In the genomic region with DNA sequence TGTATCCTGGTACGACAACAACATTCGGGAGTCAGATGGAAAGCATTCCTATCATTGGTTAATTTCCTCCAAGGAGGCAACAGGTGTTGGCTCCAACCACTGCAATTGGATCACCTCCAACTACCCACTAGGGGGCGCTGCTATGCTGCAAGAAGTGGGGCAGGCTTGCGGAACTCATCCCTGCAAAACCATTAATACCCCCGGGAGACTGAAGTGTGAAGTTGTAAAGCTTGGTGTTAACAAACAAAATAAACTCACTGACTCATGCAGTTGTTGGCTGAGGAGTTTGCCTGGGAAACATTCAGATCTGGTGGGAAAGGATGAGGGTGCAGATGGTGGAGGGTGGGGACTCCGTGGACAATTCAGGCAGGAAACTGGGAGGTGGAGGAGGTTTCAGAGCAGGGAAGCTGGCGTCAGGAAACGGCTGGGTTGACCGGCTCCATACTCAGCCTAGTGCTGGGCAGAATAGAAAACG, we compare ENCODE assay signal across 8 cellular contexts.
DNase-seq lines count a peak whose midpoint lies in the region; ATAC-seq and TF ChIP-seq lines count a peak whose summit lies in the region.

No MANE protein-coding gene starts in this region.

- H3F3A ChIP-seq in PC-9 (ENCODE audit: insufficient read depth, low read depth) = no peaks in the 10 kb centered on the region

- H3K4me1 Mint-ChIP-seq in Calu3 (ENCODE audit: low read depth, unreplicated experiment) = no peaks in the 10 kb centered on the region
- H3K4me1 Mint-ChIP-seq in activated naive CD8-positive, alpha-beta T cell treated with anti-CD3 and anti-CD28 coated beads for 36 hours = no peaks in the 10 kb centered on the region

- no peaks in the 10 kb centered on the region for H3K36me3 Mint-ChIP-seq in Calu3 (ENCODE audit: insufficient read depth, unreplicated experiment)
- H3K36me3 Mint-ChIP-seq in activated naive CD8-positive, alpha-beta T cell treated with anti-CD3 and anti-CD28 coated beads for 36 hours = no peaks in the 10 kb centered on the region

- no peak overlapping the region for H2AFZ ChIP-seq in PC-9

- H3K9ac ChIP-seq in HUES6 (ENCODE audit: low read length) = no peak overlapping the region

- peak; percentile 88 for TF ChIP-seq CTCF in Calu3 (IDR thresholded peaks at IDR 0.05; ENCODE audit: unreplicated experiment)
- peak; percentile 82 for TF ChIP-seq CTCF in PC-9 (conservative IDR thresholded peaks at IDR 0.05)
- TF ChIP-seq CTCF in prostate gland (IDR thresholded peaks at IDR 0.05) = peak; percentile 60 to 81 (median 64)

- CTCF ChIA-PET in Calu3 (lab: Charles Lee) = interaction anchor here (0.8 to 2.0 kb wide), 4 partner anchors 37 to 161 kb away, joined by 3 to 13 read pairs (median 8); no protein-coding TSS in a partner anchor
- CTCF ChIA-PET in PC-9 (lab: Charles Lee) = interaction anchor here (0.6 to 0.7 kb wide), 2 partner anchors 49 to 110 kb away, joined by 3 to 6 read pairs; no protein-coding TSS in a partner anchor

- intact Hi-C loops in Calu3 (cut with micrococcal nuclease; ENCODE audit: unreplicated experiment) (loop anchor here (1.0 to 5.0 kb wide), 3 partner anchors 78 to 533 kb away; no protein-coding TSS in a partner anchor), PC-9 (cut with micrococcal nuclease; ENCODE audit: unreplicated experiment) (loop anchor here (5.0 kb wide), 2 partner anchors 163 to 538 kb away; no protein-coding TSS in a partner anchor), cardiac septum (cut with DNase I) (loop anchor here (5.0 to 10.0 kb wide), 3 partner anchors 73 to 536 kb away; no protein-coding TSS in a partner anchor), prostate gland (cut with DNase I) (loop anchor here (5.0 to 10.0 kb wide), 2 partner anchors 166 to 222 kb away; no protein-coding TSS in a partner anchor)

- H3K79me2 ChIP-seq in PC-9 (ENCODE audit: low read depth) = no peaks in the 10 kb centered on the region

- H3K9me2 ChIP-seq in PC-9 (ENCODE audit: insufficient read depth) = no peaks in the 10 kb centered on the region

- TF ChIP-seq POLR2A in prostate gland (IDR thresholded peaks at IDR 0.05) = no peak

- no peaks in the 10 kb centered on the region for H3K9me3 Mint-ChIP-seq in Calu3 (ENCODE audit: low read depth, unreplicated experiment)
- no peaks in the 10 kb centered on the region for H3K9me3 Mint-ChIP-seq in activated naive CD8-positive, alpha-beta T cell treated with anti-CD3 and anti-CD28 coated beads for 36 hours

- H3K4me3 ChIP-seq in HUES6 (ENCODE audit: low read depth, low read length) = peak overlapping the region; percentile 27; the same call in 1 of the 2 replicates
- H3K4me3 ChIP-seq in PC-9 = no peak overlapping the region
- H3K4me3 ChIP-seq in prostate gland = no peak overlapping the region

- POLR2A ChIA-PET in PC-9 (lab: Charles Lee; ENCODE audit: unreplicated experiment) = no interaction called here

- no peak overlapping the region for H3K4me2 ChIP-seq in PC-9

- BruUV-seq in Calu3 (replicated peaks; lab: Mats Ljungman, UMichigan) = no TSS peak
- no TSS peak for BruUV-seq in PC-9 (replicated peaks; lab: Mats Ljungman, UMichigan)

- peaks cover 13% of the 10 kb centered on the region for H3K27me3 ChIP-seq in HUES6 (ENCODE audit: control insufficient read depth, insufficient read depth, low read length)
- H3K27me3 ChIP-seq in PC-9 (ENCODE audit: insufficient read depth, low read depth) = peaks cover 64% of the 10 kb centered on the region
- H3K27me3 ChIP-seq in prostate gland (replicated peaks; ENCODE audit: insufficient read depth) = peaks cover 4% of the 10 kb centered on the region

- H3K9me3 ChIP-seq in HUES6 (ENCODE audit: control insufficient read depth, insufficient read depth, low read depth, low read length) (no peaks in the 10 kb centered on the region), PC-9 (ENCODE audit: insufficient read depth, low read depth) (peaks cover 2% of the 10 kb centered on the region; the same call in 1 of the 2 replicates), prostate gland (no peaks in the 10 kb centered on the region)

- no peak overlapping the region for H3K4me3 Mint-ChIP-seq in Calu3 (ENCODE audit: low read depth, unreplicated experiment)
- no peak overlapping the region for H3K4me3 Mint-ChIP-seq in activated naive CD8-positive, alpha-beta T cell treated with anti-CD3 and anti-CD28 coated beads for 36 hours

- H3K27ac Mint-ChIP-seq in Calu3 (ENCODE audit: unreplicated experiment) = no peak overlapping the region
- H3K27ac Mint-ChIP-seq in activated naive CD8-positive, alpha-beta T cell treated with anti-CD3 and anti-CD28 coated beads for 36 hours = no peak overlapping the region

- no peak overlapping the region for H3K27ac ChIP-seq in HUES6 (ENCODE audit: low read depth, low read length)
- H3K27ac ChIP-seq in PC-9 = no peak overlapping the region
- no peak overlapping the region for H3K27ac ChIP-seq in prostate gland

- no peaks in the 10 kb centered on the region for H4K20me1 ChIP-seq in PC-9 (ENCODE audit: insufficient read depth)

- no peaks in the 10 kb centered on the region for H3K36me3 ChIP-seq in HUES6 (ENCODE audit: control insufficient read depth, insufficient read depth, low read length)
- H3K36me3 ChIP-seq in PC-9 (ENCODE audit: low read depth) = no peaks in the 10 kb centered on the region
- H3K36me3 ChIP-seq in prostate gland = no peaks in the 10 kb centered on the region

- 3% methylated on average over 10 of the region's 10 CpGs for WGBS in prostate gland

- peaks cover 17% of the 10 kb centered on the region for H3K27me3 Mint-ChIP-seq in Calu3 (ENCODE audit: unreplicated experiment)
- H3K27me3 Mint-ChIP-seq in activated naive CD8-positive, alpha-beta T cell treated with anti-CD3 and anti-CD28 coated beads for 36 hours = peaks cover 32% of the 10 kb centered on the region

- ATAC-seq in HG02852 (IDR thresholded peaks at IDR 0.05; ENCODE audit: unreplicated experiment) = no peak

- H3K4me1 ChIP-seq in HUES6 (ENCODE audit: control insufficient read depth, insufficient read depth, low read length) (peaks cover 5% of the 10 kb centered on the region; the same call in 1 of the 2 replicates), PC-9 (replicated peaks; ENCODE audit: insufficient read depth) (no peaks in the 10 kb centered on the region), prostate gland (replicated peaks) (no peaks in the 10 kb centered on the region)

- peak; percentile 86 for DNase-seq in Calu3
- DNase-seq in PC-9 = peak; percentile 39 to 63
- DNase-seq in activated naive CD8-positive, alpha-beta T cell treated with anti-CD3 and anti-CD28 coated beads for 36 hours = peak; percentile 22
- peak; percentile 86 for DNase-seq in cardiac septum (ENCODE audit: low spot score)
- DNase-seq in prostate gland (ENCODE audit: low spot score) = peak; percentile 43
- no peak for DNase-seq in GOT3 (lab: John Stamatoyannopoulos, UW)
